ENCODE assay signal across 8 cellular contexts in the genomic region with DNA sequence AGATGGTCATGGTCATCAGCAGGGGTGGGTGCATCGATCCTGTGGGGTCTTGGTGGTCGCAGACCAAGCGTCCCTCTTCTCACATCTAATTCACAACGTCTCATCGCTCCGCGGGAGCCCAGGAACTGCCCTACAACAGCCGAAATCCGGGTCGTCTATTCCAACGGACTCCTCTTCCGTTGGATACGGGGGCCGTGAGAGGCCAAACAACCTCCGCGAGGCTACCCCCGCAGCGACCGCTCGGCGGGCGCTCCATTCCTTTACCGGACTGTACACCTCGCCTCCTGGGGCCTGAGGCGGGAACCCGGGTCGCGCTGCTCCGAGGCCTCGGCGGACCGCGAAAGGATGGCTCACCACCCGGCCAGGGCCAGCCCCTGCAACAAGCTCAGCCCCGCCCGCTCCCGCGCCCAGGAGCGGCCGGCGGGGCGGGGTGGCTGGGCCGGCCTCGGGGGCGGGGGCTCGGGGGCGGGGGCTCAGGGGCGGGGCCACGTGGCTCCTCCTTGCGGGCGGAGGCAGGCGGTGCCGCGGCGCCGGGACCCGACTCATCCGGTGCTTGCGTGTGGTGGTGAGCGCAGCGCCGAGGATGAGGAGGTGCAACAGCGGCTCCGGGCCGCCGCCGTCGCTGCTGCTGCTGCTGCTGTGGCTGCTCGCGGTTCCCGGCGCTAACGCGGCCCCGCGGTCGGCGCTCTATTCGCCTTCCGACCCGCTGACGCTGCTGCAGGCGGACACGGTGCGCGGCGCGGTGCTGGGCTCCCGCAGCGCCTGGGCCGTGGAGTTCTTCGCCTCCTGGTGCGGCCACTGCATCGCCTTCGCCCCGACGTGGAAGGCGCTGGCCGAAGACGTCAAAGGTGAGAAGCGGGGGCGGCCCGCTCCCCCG. TPM values are rescaled to one million over a fixed set of nuclear protein-coding genes. Genes with fewer than 3 reads are reported as not detected.
A peak's percentile ranks its signal among the peaks of the same experiment; 100 is the strongest.
DNase-seq lines count a peak whose midpoint lies in the region; ATAC-seq and TF ChIP-seq lines count a peak whose summit lies in the region.

Gene QSOX1, plus strand, starts transcription at position 545 of the 877 bp plus-strand sequence. Its CDS starts 39 bp downstream, at position 584.

- no peaks in the 10 kb centered on the region for H3K36me3 Mint-ChIP-seq in activated T-helper 2 cell treated with anti-CD3 and anti-CD28 coated beads, Interferon-gamma antibody, Interleukin-2, Interleukin-4, amounts not matched to agents 10 μg/mL and 5 μg/mL and 100 μg/mL, durations not matched to agents 14 hours and 24 hours and 36 hours (ENCODE audit: low read depth)
- no peaks in the 10 kb centered on the region for H3K36me3 Mint-ChIP-seq in natural killer cell

- peaks cover 36% of the 10 kb centered on the region for H3K4me1 Mint-ChIP-seq in activated T-helper 2 cell treated with anti-CD3 and anti-CD28 coated beads, Interferon-gamma antibody, Interleukin-2, Interleukin-4, amounts not matched to agents 10 μg/mL and 5 μg/mL and 100 μg/mL, durations not matched to agents 14 hours and 24 hours and 36 hours (ENCODE audit: low read depth)
- H3K4me1 Mint-ChIP-seq in natural killer cell: peaks cover 33 to 38% of the 10 kb centered on the region in 2 donors

- H3K9me3 ChIP-seq in Karpas-422 (ENCODE audit: low read length) (no peaks in the 10 kb centered on the region), RWPE2 (ENCODE audit: severe bottlenecking) (no peaks in the 10 kb centered on the region)

- H3K27me3 ChIP-seq in Karpas-422 (ENCODE audit: low read length): no peaks in the 10 kb centered on the region
- H3K27me3 ChIP-seq in RWPE2 (ENCODE audit: insufficient read depth, poor library complexity, severe bottlenecking): no peaks in the 10 kb centered on the region

- peak within 1 kb of the TSS; percentile 87 for H2AFZ ChIP-seq in Karpas-422 (ENCODE audit: low read length)

- intact Hi-C loops in activated T-helper 2 cell treated with anti-CD3 and anti-CD28 coated beads, Interferon-gamma antibody, Interleukin-2, Interleukin-4, amounts not matched to agents 10 μg/mL and 5 μg/mL and 100 μg/mL, durations not matched to agents 14 hours and 24 hours and 36 hours (cut with micrococcal nuclease): loop anchor here (1.0 to 10.0 kb wide), 6 partner anchors 23 to 930 kb away; partner anchors contain the start of genes AXDND1, CEP350, IER5 and TOR1AIP1
- intact Hi-C loops in natural killer cell (cut with micrococcal nuclease): loop anchor here (2.0 to 10.0 kb wide), 3 partner anchors 36 to 272 kb away; partner anchors contain the start of genes CEP350 and TOR1AIP1

- peak within 1 kb of the TSS; percentile 84 for H3K4me2 ChIP-seq in Karpas-422 (ENCODE audit: low read depth, low read length, poor library complexity, severe bottlenecking)

- H4K20me1 ChIP-seq in Karpas-422 (ENCODE audit: insufficient read depth, low read depth, low read length): no peaks in the 10 kb centered on the region

- peak within 1 kb of the TSS; percentile 79 for H3K9ac ChIP-seq in Karpas-422 (ENCODE audit: low read length)

- peak; percentile 95 for DNase-seq in Daoy (ENCODE audit: low read depth)
- DNase-seq in Karpas-422: peak; percentile 94
- DNase-seq in RWPE2 (ENCODE audit: low spot score): peak; percentile 89
- DNase-seq in activated T-helper 2 cell treated with anti-CD3 and anti-CD28 coated beads, Interferon-gamma antibody, Interleukin-2, Interleukin-4, amounts not matched to agents 10 μg/mL and 5 μg/mL and 100 μg/mL, durations not matched to agents 14 hours and 24 hours and 36 hours (ENCODE audit: low spot score): peak; percentile 86
- peak; percentile 78 for DNase-seq in fibroblast of mammary gland (ENCODE audit: low read depth)
- DNase-seq in natural killer cell: peak; percentile 83
- DNase-seq in stimulated activated naive CD4-positive, alpha-beta T cell treated with Interleukin-2 at 50 U/mL for 16 hours (lab: John Stamatoyannopoulos, UW): peak; percentile 88

- H3K4me1 ChIP-seq in Karpas-422 (ENCODE audit: low read length): peaks cover 22% of the 10 kb centered on the region
- peaks cover 39% of the 10 kb centered on the region for H3K4me1 ChIP-seq in RWPE2 (ENCODE audit: insufficient read depth, poor library complexity, severe bottlenecking)

- no peaks in the 10 kb centered on the region for H3K79me2 ChIP-seq in Karpas-422 (ENCODE audit: low read length)

- TF ChIP-seq CTCF in RWPE2 (IDR thresholded peaks at IDR 0.05; ENCODE audit: poor library complexity, severe bottlenecking): no peak
- no peak for TF ChIP-seq CTCF in fibroblast of mammary gland (conservative IDR thresholded peaks at IDR 0.05; ENCODE audit: control insufficient read depth, insufficient read depth, low read depth, low read length)
- TF ChIP-seq CTCF in natural killer cell (IDR thresholded peaks at IDR 0.05): no peak

- ATAC-seq in GM21825 (IDR thresholded peaks at IDR 0.05; ENCODE audit: unreplicated experiment): peak; percentile 92
- ATAC-seq in RWPE2 (ENCODE audit: low read depth): peak; percentile 70
- peak; percentile 93 to 97 (median 93) for ATAC-seq in natural killer cell

- no peaks in the 10 kb centered on the region for H3K9me3 Mint-ChIP-seq in activated T-helper 2 cell treated with anti-CD3 and anti-CD28 coated beads, Interferon-gamma antibody, Interleukin-2, Interleukin-4, amounts not matched to agents 10 μg/mL and 5 μg/mL and 100 μg/mL, durations not matched to agents 14 hours and 24 hours and 36 hours
- no peaks in the 10 kb centered on the region for H3K9me3 Mint-ChIP-seq in natural killer cell

- peak within 1 kb of the TSS; percentile 90 for H3K27ac Mint-ChIP-seq in activated T-helper 2 cell treated with anti-CD3 and anti-CD28 coated beads, Interferon-gamma antibody, Interleukin-2, Interleukin-4, amounts not matched to agents 10 μg/mL and 5 μg/mL and 100 μg/mL, durations not matched to agents 14 hours and 24 hours and 36 hours
- H3K27ac Mint-ChIP-seq in natural killer cell: peak within 1 kb of the TSS; percentile 68 to 96

- H3K36me3 ChIP-seq in Karpas-422 (ENCODE audit: insufficient read depth, low read length) (no peaks in the 10 kb centered on the region), RWPE2 (ENCODE audit: low read depth) (peaks cover 6% of the 10 kb centered on the region; the same call in 1 of the 2 replicates)

- H3K4me3 ChIP-seq in Karpas-422 (ENCODE audit: low read length) (peak within 1 kb of the TSS; percentile 83), RWPE2 (ENCODE audit: severe bottlenecking) (peak within 1 kb of the TSS; percentile 63), fibroblast of mammary gland (ENCODE audit: control insufficient read depth, low read depth, low read length) (peak within 1 kb of the TSS; percentile 86)

- H3K27ac ChIP-seq in Karpas-422 (ENCODE audit: low read length) (no peak within 1 kb of the TSS), RWPE2 (ENCODE audit: poor library complexity, severe bottlenecking) (peak within 1 kb of the TSS; percentile 85)

- peaks cover 3% of the 10 kb centered on the region for H3K27me3 Mint-ChIP-seq in activated T-helper 2 cell treated with anti-CD3 and anti-CD28 coated beads, Interferon-gamma antibody, Interleukin-2, Interleukin-4, amounts not matched to agents 10 μg/mL and 5 μg/mL and 100 μg/mL, durations not matched to agents 14 hours and 24 hours and 36 hours (ENCODE audit: low read depth)
- no peaks in the 10 kb centered on the region for H3K27me3 Mint-ChIP-seq in natural killer cell (ENCODE audit: low read depth in 2 of 2)

- H3K9me2 ChIP-seq in Karpas-422 (replicated peaks; ENCODE audit: insufficient read depth, low read length): no peaks in the 10 kb centered on the region

- peak within 1 kb of the TSS; percentile 89 for H3K4me3 Mint-ChIP-seq in activated T-helper 2 cell treated with anti-CD3 and anti-CD28 coated beads, Interferon-gamma antibody, Interleukin-2, Interleukin-4, amounts not matched to agents 10 μg/mL and 5 μg/mL and 100 μg/mL, durations not matched to agents 14 hours and 24 hours and 36 hours (ENCODE audit: low read depth)
- peak within 1 kb of the TSS; percentile 88 for H3K4me3 Mint-ChIP-seq in natural killer cell

RNA-seq across cellular contexts. Expression of gene QSOX1, which starts in this region (rescaled TPM):
- 155 and 172 TPM in 2 replicates for total RNA-seq in Daoy (2014; rRNA removed; shearing (Covaris generic))
- 4.7 and 10.0 TPM in 2 replicates for total RNA-seq in Karpas-422 (2014; rRNA removed; shearing (Covaris generic); ENCODE audit: low replicate concordance)
- 58.7 and 62.6 TPM in 2 replicates for total RNA-seq in activated T-helper 2 cell treated with anti-CD3 and anti-CD28 coated beads, Interferon-gamma antibody, Interleukin-2, Interleukin-4, amounts not matched to agents 10 μg/mL and 5 μg/mL and 100 μg/mL, durations not matched to agents 14 hours and 24 hours and 36 hours
- total RNA-seq in natural killer cell: 10 to 100 TPM; 31.0 to 42.7 (median 38.2) TPM
